28 cellular contexts compared by ENCODE assay signal in genomic region chr5:168755548-168756093, GRCh38.
"Had no signal": no experiment of that assay in that cellular context is flagged by ENCODE, and none has a peak within 500 bp of the region (broad histone marks: within the 10 kb centered on the region; RNA-seq: fewer than 3 reads in every experiment).

No MANE protein-coding gene starts in this region.

- H3K4me3 Mint-ChIP-seq: natural killer cell; stimulated activated naive CD8-positive, alpha-beta T cell treated with anti-CD3 and anti-CD28 coated beads, Interleukin-15, amount 100 ng/mL, for 72 hours had no signal

- H3K9me3 Mint-ChIP-seq: natural killer cell; stimulated activated naive CD8-positive, alpha-beta T cell treated with anti-CD3 and anti-CD28 coated beads, Interleukin-15, amount 100 ng/mL, for 72 hours had no signal

- DNase-seq: dermis blood vessel endothelial cell; effector memory CD4-positive, alpha-beta T cell; foreskin keratinocyte; heart right ventricle; hippocampal formation; kidney glomerular epithelial cell; left colon; left ventricle myocardium superior; lower lobe of right lung; natural killer cell; pancreas; retina; right lobe of liver; small intestine; stimulated activated CD4-positive, alpha-beta T cell treated with anti-CD3 and anti-CD28 coated beads, Interleukin-12 subunit alpha, Interleukin-12 subunit beta, amount 100 ng/mL, for 4 hours; stimulated activated CD4-positive, alpha-beta T cell treated with anti-CD3 and anti-CD28 coated beads, Interleukin-1b, Interleukin-23, amount 100 ng/mL, for 48 hours; stimulated activated CD4-positive, alpha-beta T cell treated with anti-CD3 and anti-CD28 coated beads, Interleukin-4, amount 100 ng/mL, for 1 hour; stimulated activated CD8-positive, alpha-beta memory T cell treated with anti-CD3 and anti-CD28 coated beads, Interleukin-4, amount 100 ng/mL, for 48 hours; stimulated activated naive CD4-positive, alpha-beta T cell; stimulated activated naive CD8-positive, alpha-beta T cell treated with anti-CD3 and anti-CD28 coated beads, Interleukin-15, amount 100 ng/mL, for 72 hours; transverse colon; uterus had no signal

- H3K4me1 Mint-ChIP-seq: stimulated activated naive CD8-positive, alpha-beta T cell treated with anti-CD3 and anti-CD28 coated beads, Interleukin-15, amount 100 ng/mL, for 72 hours had no signal

- H3K36me3 Mint-ChIP-seq: natural killer cell had no signal

- H3K36me3 ChIP-seq: lower lobe of right lung, neutrophil, pancreas, right lobe of liver, transverse colon, uterus had no signal

- H3K27ac ChIP-seq: coronary artery, esophagus muscularis mucosa, foreskin keratinocyte, gastroesophageal sphincter, heart right ventricle, lower lobe of right lung, neutrophil, pancreas, right lobe of liver, suprapubic skin, transverse colon, upper lobe of right lung, uterus had no signal

- H3K4me3 ChIP-seq: coronary artery, esophagus muscularis mucosa, gastroesophageal sphincter, heart right ventricle, lower lobe of right lung, pancreas, right lobe of liver, suprapubic skin, transverse colon, upper lobe of right lung, uterus had no signal

- H3K27me3 ChIP-seq: esophagus muscularis mucosa, foreskin keratinocyte, gastroesophageal sphincter, heart right ventricle, neutrophil, pancreas, right lobe of liver, suprapubic skin, transverse colon, upper lobe of right lung, uterus had no signal

- H3K4me1 ChIP-seq: esophagus muscularis mucosa, foreskin keratinocyte, gastroesophageal sphincter, heart right ventricle, lower lobe of right lung, pancreas, right lobe of liver, suprapubic skin, transverse colon, upper lobe of right lung, uterus had no signal

- H3K27ac Mint-ChIP-seq: natural killer cell; stimulated activated naive CD8-positive, alpha-beta T cell treated with anti-CD3 and anti-CD28 coated beads, Interleukin-15, amount 100 ng/mL, for 72 hours had no signal

- H3K9me3 ChIP-seq: esophagus muscularis mucosa, gastroesophageal sphincter, heart right ventricle, lower lobe of right lung, neutrophil, pancreas, right lobe of liver, suprapubic skin, transverse colon, upper lobe of right lung, uterus had no signal

- ATAC-seq: foreskin keratinocyte; gastroesophageal sphincter; heart right ventricle; left colon; left ventricle myocardium superior; lower lobe of right lung; natural killer cell; pancreas; right lobe of liver; stimulated activated naive CD8-positive, alpha-beta T cell treated with anti-CD3 and anti-CD28 coated beads, Interleukin-15, amount 100 ng/mL, for 72 hours; upper lobe of right lung had no signal
